In genomic region chr4:10019521-10020051, GRCh38 we compare ENCODE assay signal across 1 cellular context.
TF ChIP-seq lines count a peak whose summit lies in the region.

No MANE protein-coding gene starts in this region.

TF ChIP-seq in WTC11, 78 proteins besides CTCF, POLR2A, EP300 and RAD21 (continued from another document):
- no peak for TF ChIP-seq PRDM15 (CRISPR knock-in tag; IDR thresholded peaks at IDR 0.05)
- TF ChIP-seq NR3C1 (CRISPR knock-in tag; conservative IDR thresholded peaks at IDR 0.05; ENCODE audit: low read depth): no peak
- no peak for TF ChIP-seq CREM (CRISPR knock-in tag; IDR thresholded peaks at IDR 0.05)
- TF ChIP-seq ZNF425 (CRISPR knock-in tag; conservative IDR thresholded peaks at IDR 0.05): no peak
- no peak for TF ChIP-seq MYBL2 (CRISPR knock-in tag; IDR thresholded peaks at IDR 0.05)
